In genomic region chr21:34839070-34839820, GRCh38 we compare ENCODE assay signal across 1 cellular context.
TF ChIP-seq lines count a peak whose summit lies in the region.

No MANE protein-coding gene starts in this region.

TF ChIP-seq in HCT116, 20 proteins besides CTCF, POLR2A, EP300 and RAD21 (continued from another document):
- TF ChIP-seq REST (IDR thresholded peaks at IDR 0.05; ENCODE audit: low read depth), result no peak
- no peak for TF ChIP-seq FOSL1 (IDR thresholded peaks at IDR 0.05; ENCODE audit: low read depth)
- no peak for TF ChIP-seq ELF1 (IDR thresholded peaks at IDR 0.05; ENCODE audit: borderline replicate concordance, low read depth)
- TF ChIP-seq ATF3 (IDR thresholded peaks at IDR 0.05), result no peak
- no peak for TF ChIP-seq CEBPB (IDR thresholded peaks at IDR 0.05; ENCODE audit: low read depth)
- no peak for TF ChIP-seq SRF (IDR thresholded peaks at IDR 0.05; ENCODE audit: low read depth)
- TF ChIP-seq EZH2 (IDR thresholded peaks at IDR 0.05), result no peak
- TF ChIP-seq EGR1 (IDR thresholded peaks at IDR 0.05; ENCODE audit: low read depth), result no peak
- no peak for TF ChIP-seq ZBTB33 (IDR thresholded peaks at IDR 0.05; ENCODE audit: extremely low read depth, insufficient replicate concordance, low read length)
- TF ChIP-seq ZNF274 (IDR thresholded peaks at IDR 0.05; ENCODE audit: low read depth, low read length), result no peak
